In genomic region chr12:71070416-71071155, GRCh38 we compare ENCODE assay signal across 22 cellular contexts.
"Had no signal": no experiment of that assay in that cellular context is flagged by ENCODE, and none has a peak within 500 bp of the region (broad histone marks: within the 10 kb centered on the region; RNA-seq: fewer than 3 reads in every experiment).

No MANE protein-coding gene starts in this region.

- H3K9me3 ChIP-seq: adrenal gland, ascending aorta, colonic mucosa, esophagus muscularis mucosa, left lung, sigmoid colon, upper lobe of right lung had no signal

- DNase-seq: activated gamma-delta T cell treated with Interleukin-2 at 50 U/mL for 16 hours; activated T-cell treated with anti-CD3 and anti-CD28 coated beads, Interleukin-2, amount 50 U/mL, for 1 hour; adrenal gland; colonic mucosa; dorsolateral prefrontal cortex; kidney glomerular epithelial cell; left lung; naive thymus-derived CD8-positive, alpha-beta T cell; retina; sigmoid colon; stimulated activated CD4-positive, alpha-beta T cell treated with anti-CD3 and anti-CD28 coated beads, Interleukin-15, amount 100 ng/mL, for 24 hours; stimulated activated naive CD4-positive, alpha-beta T cell; T-helper 1 cell; upper lobe of right lung had no signal

- H3K4me1 Mint-ChIP-seq: mesothelial cell of epicardium; naive thymus-derived CD8-positive, alpha-beta T cell had no signal

- H3K36me3 ChIP-seq: adrenal gland, ascending aorta, colonic mucosa, esophagus muscularis mucosa, left lung, neural progenitor cell, sigmoid colon, upper lobe of right lung had no signal

- H3K27ac Mint-ChIP-seq: activated naive CD4-positive, alpha-beta T cell treated with anti-CD3 and anti-CD28 coated beads, Interleukin-2, amount 50 U/mL, for 72 hours; mesothelial cell of epicardium; naive thymus-derived CD8-positive, alpha-beta T cell; neural progenitor cell; WTC11 had no signal

- H3K4me3 Mint-ChIP-seq: mesothelial cell of epicardium; naive thymus-derived CD8-positive, alpha-beta T cell; neural progenitor cell; WTC11 had no signal

- H3K27ac ChIP-seq: adrenal gland, ascending aorta, colonic mucosa, dorsolateral prefrontal cortex, esophagus muscularis mucosa, left lung, neural progenitor cell, sigmoid colon, upper lobe of right lung had no signal

- H3K27me3 ChIP-seq: adrenal gland, ascending aorta, colonic mucosa, dorsolateral prefrontal cortex, esophagus muscularis mucosa, left lung, neural progenitor cell, sigmoid colon, upper lobe of right lung had no signal

- ATAC-seq: activated naive CD4-positive, alpha-beta T cell treated with anti-CD3 and anti-CD28 coated beads, Interleukin-2, amount 50 U/mL, for 72 hours; left lung; naive thymus-derived CD8-positive, alpha-beta T cell; upper lobe of right lung; WTC11 had no signal

- FAIRE-seq: frontal cortex had no signal

- H3K9ac ChIP-seq: neural progenitor cell had no signal

- H3K36me3 Mint-ChIP-seq: activated naive CD4-positive, alpha-beta T cell treated with anti-CD3 and anti-CD28 coated beads, Interleukin-2, amount 50 U/mL, for 72 hours; mesothelial cell of epicardium; naive thymus-derived CD8-positive, alpha-beta T cell; neural progenitor cell had no signal

- H3K4me3 ChIP-seq: adrenal gland, ascending aorta, colonic mucosa, dorsolateral prefrontal cortex, esophagus muscularis mucosa, left lung, neural progenitor cell, sigmoid colon, smooth muscle cell, upper lobe of right lung had no signal

- H2AFZ ChIP-seq: neural progenitor cell had no signal

- H3K4me1 ChIP-seq: adrenal gland, ascending aorta, colonic mucosa, esophagus muscularis mucosa, left lung, neural progenitor cell, sigmoid colon, upper lobe of right lung had no signal

- H3K9me3 Mint-ChIP-seq: mesothelial cell of epicardium had no signal

- H3K4me2 ChIP-seq: neural progenitor cell, smooth muscle cell had no signal

- H3K27me3 Mint-ChIP-seq: naive thymus-derived CD8-positive, alpha-beta T cell had no signal
